1 cellular context compared by ENCODE assay signal in genomic region chr11:65814131-65814959, GRCh38.
TF ChIP-seq lines count a peak whose summit lies in the region.

No MANE protein-coding gene starts in this region.

TF ChIP-seq in GM23338, 12 proteins besides CTCF, POLR2A, EP300 and RAD21:
- TF ChIP-seq REST (IDR thresholded peaks at IDR 0.05; ENCODE audit: unreplicated experiment) (no peak), ZNF331 (CRISPR knock-in tag; IDR thresholded peaks at IDR 0.05; ENCODE audit: low read depth) (no peak), CREB1 (CRISPR knock-in tag; IDR thresholded peaks at IDR 0.05; ENCODE audit: low read depth) (no peak), STAT1 (IDR thresholded peaks at IDR 0.05; ENCODE audit: unreplicated experiment) (no peak), JUNB (IDR thresholded peaks at IDR 0.05; ENCODE audit: unreplicated experiment) (no peak), ZNF462 (CRISPR knock-in tag; IDR thresholded peaks at IDR 0.05) (no peak), ZNF114 (CRISPR knock-in tag; IDR thresholded peaks at IDR 0.05) (no peak), NANOG (IDR thresholded peaks at IDR 0.05; ENCODE audit: borderline replicate concordance) (no peak), POLR2AphosphoS5 (IDR thresholded peaks at IDR 0.05; ENCODE audit: low read depth) (no peak), EZH2 (IDR thresholded peaks at IDR 0.05; ENCODE audit: low read depth, unreplicated experiment) (no peak), EZH2phosphoT487 (IDR thresholded peaks at IDR 0.05; ENCODE audit: unreplicated experiment) (no peak)
